Comparison of ENCODE assay signal across 28 cellular contexts in genomic region chr3:192700885-192701284, GRCh38. TPM values are rescaled to one million over a fixed set of nuclear protein-coding genes. Genes with fewer than 3 reads are reported as not detected.
"Had no signal": no experiment of that assay in that cellular context is flagged by ENCODE, and none has a peak within 500 bp of the region (broad histone marks: within the 10 kb centered on the region; RNA-seq: fewer than 3 reads in every experiment).

No MANE protein-coding gene starts in this region.

- H3K4me3 Mint-ChIP-seq: mesothelial cell of epicardium; naive B cell; natural killer cell; nephron progenitor cell; neural progenitor cell; stimulated activated effector memory CD8-positive, alpha-beta T cell treated with anti-CD3 and anti-CD28 coated beads, Interleukin-12 subunit alpha, Interleukin-12 subunit beta, amount 100 ng/mL, for 72 hours; stimulated activated naive CD8-positive, alpha-beta T cell treated with anti-CD3 and anti-CD28 coated beads, Interleukin-15, Interleukin-2, amounts not matched to agents 100 ng/mL and 50 ng/mL, for 24 hours had no signal

- H3K27me3 ChIP-seq: hepatocyte, neural progenitor cell, neutrophil, right lobe of liver, suprapubic skin, tibial artery, upper lobe of right lung had no signal

- H3K36me3 Mint-ChIP-seq: mesothelial cell of epicardium; naive B cell; natural killer cell; neural progenitor cell; stimulated activated effector memory CD8-positive, alpha-beta T cell treated with anti-CD3 and anti-CD28 coated beads, Interleukin-12 subunit alpha, Interleukin-12 subunit beta, amount 100 ng/mL, for 72 hours had no signal

- H3K4me1 ChIP-seq: lower lobe of right lung, neural progenitor cell, parathyroid adenoma, psoas muscle, right lobe of liver, suprapubic skin, tibial artery, upper lobe of right lung had no signal

- DNase-seq: kidney glomerular epithelial cell; left cardiac atrium; lower lobe of right lung; mammary epithelial cell; mesenchymal stem cell; naive B cell; natural killer cell; nephron progenitor cell; occipital lobe; psoas muscle; right lobe of liver; stimulated activated CD4-positive, alpha-beta T cell treated with anti-CD3 and anti-CD28 coated beads, Interleukin-4, amount 100 ng/mL, for 24 hours; stimulated activated naive CD4-positive, alpha-beta T cell; tibial artery; trophoblast cell; upper lobe of right lung had no signal

- ATAC-seq: left cardiac atrium; left lobe of liver; lower lobe of right lung; natural killer cell; psoas muscle; right lobe of liver; stimulated activated effector memory CD8-positive, alpha-beta T cell treated with anti-CD3 and anti-CD28 coated beads, Interleukin-12 subunit alpha, Interleukin-12 subunit beta, amount 100 ng/mL, for 72 hours; upper lobe of right lung had no signal

- H3K27me3 Mint-ChIP-seq: naive B cell; stimulated activated naive CD8-positive, alpha-beta T cell treated with anti-CD3 and anti-CD28 coated beads, Interleukin-15, Interleukin-2, amounts not matched to agents 100 ng/mL and 50 ng/mL, for 24 hours had no signal

- H3K4me3 ChIP-seq: hepatocyte, lower lobe of right lung, neural progenitor cell, psoas muscle, right lobe of liver, smooth muscle cell, suprapubic skin, thoracic aorta, tibial artery, upper lobe of right lung had no signal

- H3K27ac ChIP-seq: hepatocyte, lower lobe of right lung, neural progenitor cell, neutrophil, parathyroid adenoma, psoas muscle, right lobe of liver, suprapubic skin, thoracic aorta, tibial artery, upper lobe of right lung had no signal

- H3K27ac Mint-ChIP-seq: mesothelial cell of epicardium; naive B cell; natural killer cell; nephron progenitor cell; neural progenitor cell; stimulated activated effector memory CD8-positive, alpha-beta T cell treated with anti-CD3 and anti-CD28 coated beads, Interleukin-12 subunit alpha, Interleukin-12 subunit beta, amount 100 ng/mL, for 72 hours; stimulated activated naive CD8-positive, alpha-beta T cell treated with anti-CD3 and anti-CD28 coated beads, Interleukin-15, Interleukin-2, amounts not matched to agents 100 ng/mL and 50 ng/mL, for 24 hours had no signal

- H3K9ac ChIP-seq: neural progenitor cell, parathyroid adenoma had no signal

- H3K9me3 ChIP-seq: lower lobe of right lung, neutrophil, psoas muscle, right lobe of liver, suprapubic skin, thoracic aorta, tibial artery, upper lobe of right lung had no signal

- H3K9me3 Mint-ChIP-seq: mesothelial cell of epicardium; nephron progenitor cell; neural progenitor cell; stimulated activated effector memory CD8-positive, alpha-beta T cell treated with anti-CD3 and anti-CD28 coated beads, Interleukin-12 subunit alpha, Interleukin-12 subunit beta, amount 100 ng/mL, for 72 hours; stimulated activated naive CD8-positive, alpha-beta T cell treated with anti-CD3 and anti-CD28 coated beads, Interleukin-15, Interleukin-2, amounts not matched to agents 100 ng/mL and 50 ng/mL, for 24 hours had no signal

- H3K36me3 ChIP-seq: lower lobe of right lung, neural progenitor cell, neutrophil, right lobe of liver, suprapubic skin, thoracic aorta, tibial artery, upper lobe of right lung had no signal

- H3K4me1 Mint-ChIP-seq: mesothelial cell of epicardium; naive B cell; natural killer cell; nephron progenitor cell; neural progenitor cell; stimulated activated effector memory CD8-positive, alpha-beta T cell treated with anti-CD3 and anti-CD28 coated beads, Interleukin-12 subunit alpha, Interleukin-12 subunit beta, amount 100 ng/mL, for 72 hours had no signal

RNA-seq across cellular contexts. Expression of gene FGF12, which starts 26.5 kb away (rescaled TPM):
- total RNA-seq: mammary epithelial cell, natural killer cell, osteocyte had no signal
